In the genomic region with DNA sequence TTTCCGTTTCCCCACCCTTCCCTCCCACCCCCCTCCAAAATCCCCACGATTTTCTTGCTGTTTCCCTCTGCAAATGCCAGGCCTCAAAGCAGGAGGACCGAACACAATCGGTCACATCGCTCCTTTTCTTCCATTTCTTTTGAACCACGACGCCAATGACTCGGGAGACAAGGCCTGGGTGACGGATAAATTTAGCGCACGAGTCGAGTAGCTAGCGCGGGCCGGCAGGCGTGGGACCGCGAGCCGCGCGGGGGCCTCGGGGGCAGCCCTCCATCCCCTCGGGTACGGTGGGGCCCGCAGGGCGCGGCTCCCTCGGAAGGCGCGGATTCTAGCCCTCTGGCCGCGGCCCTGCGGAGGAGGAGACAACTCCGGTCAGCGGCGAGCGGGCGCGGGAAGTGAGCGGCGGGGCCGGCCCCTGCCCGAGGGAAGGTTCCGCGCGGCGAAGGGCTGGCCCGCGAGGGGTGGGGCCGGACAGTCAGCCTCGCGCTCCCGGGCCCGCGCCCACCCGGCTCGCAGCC, we compare ENCODE assay signal across 7 cellular contexts. TPM values are rescaled to one million over a fixed set of nuclear protein-coding genes. Genes with fewer than 3 reads are reported as not detected.
DNase-seq lines count a peak whose midpoint lies in the region; ATAC-seq and TF ChIP-seq lines count a peak whose summit lies in the region.

No MANE protein-coding gene starts in this region.

- peaks cover 47% of the 10 kb centered on the region for H3K4me1 ChIP-seq in neuron (ENCODE audit: insufficient read depth, low read length)

- H3K27me3 ChIP-seq in neuron (ENCODE audit: insufficient read depth, low read length), result no peaks in the 10 kb centered on the region

- H2AFZ ChIP-seq in neuron (ENCODE audit: low read depth, low read length), result peak overlapping the region; percentile 83

- TF ChIP-seq CTCF in GM12865 (IDR thresholded peaks at IDR 0.05; ENCODE audit: insufficient read depth, low read depth, low read length, missing control alignments), result no peak
- TF ChIP-seq CTCF in WI38 (IDR thresholded peaks at IDR 0.05; ENCODE audit: low read depth, low read length), result no peak
- TF ChIP-seq CTCF in fibroblast of villous mesenchyme (IDR thresholded peaks at IDR 0.05; ENCODE audit: insufficient read depth, low read depth, low read length), result no peak
- no peak for TF ChIP-seq CTCF in GM10266 (IDR thresholded peaks at IDR 0.05; ENCODE audit: control insufficient read depth, insufficient read depth, low read depth, missing control alignments)

- DNase-seq in GM12865 (ENCODE audit: low read depth) (no peak), fibroblast of villous mesenchyme (ENCODE audit: low read depth) (peak; percentile 69), GM10266 (ENCODE audit: extremely low spot score) (no peak)

- ATAC-seq in HG03064 (IDR thresholded peaks at IDR 0.05; ENCODE audit: low read depth, unreplicated experiment) (peak; percentile 15), HG02588 (IDR thresholded peaks at IDR 0.05; ENCODE audit: unreplicated experiment) (no peak)

- peaks cover 9% of the 10 kb centered on the region for H3K36me3 ChIP-seq in neuron (ENCODE audit: insufficient read depth, low read length)

- H3K4me3 ChIP-seq in GM12865 (ENCODE audit: low read depth, low read length) (peak overlapping the region; percentile 74), WI38 (ENCODE audit: low read depth, low read length) (peak overlapping the region; percentile 86), fibroblast of villous mesenchyme (ENCODE audit: low read depth, low read length) (peak overlapping the region; percentile 80), neuron (ENCODE audit: low read length) (peak overlapping the region; percentile 98)

- H3K9me3 ChIP-seq in neuron (ENCODE audit: low read length), result no peaks in the 10 kb centered on the region

RNA-seq across cellular contexts. Expression of gene JOSD1, which starts 0.4 kb away (rescaled TPM):
- 53.5 and 62.2 TPM in 2 replicates for total RNA-seq in fibroblast of villous mesenchyme

RNA-seq across cellular contexts. Expression of gene GTPBP1, which starts 5.4 kb away (rescaled TPM):
- total RNA-seq in fibroblast of villous mesenchyme, result 31.2 and 35.4 TPM in 2 replicates

RNA-seq across cellular contexts. Expression of gene TOMM22, which starts 18.6 kb away (rescaled TPM):
- 60.6 and 88.9 TPM in 2 replicates for total RNA-seq in fibroblast of villous mesenchyme

RNA-seq across cellular contexts. Expression of gene CBY1, which starts 43.9 kb away (rescaled TPM):
- 12.2 and 20.7 TPM in 2 replicates for total RNA-seq in fibroblast of villous mesenchyme

RNA-seq across cellular contexts. Expression of gene FAM227A, which starts 44.1 kb away (rescaled TPM):
- total RNA-seq in fibroblast of villous mesenchyme, result 1.3 and 1.9 TPM in 2 replicates
